Comparison of ENCODE assay signal across 1 cellular context in genomic region chr11:117985953-117986887, GRCh38.
A peak's percentile ranks its signal among the peaks of the same experiment; 100 is the strongest.
TF ChIP-seq lines count a peak whose summit lies in the region.

Gene IL10RA, plus strand, starts transcription at chr11:117986394. Its CDS starts 74 bp downstream, at chr11:117986468.

TF ChIP-seq in K562, 482 proteins besides CTCF, POLR2A, EP300 and RAD21 (continued from another document and continues in another):
- TF ChIP-seq MGA (IDR thresholded peaks at IDR 0.05) (peak; percentile 100), KLF1 (tag; IDR thresholded peaks at IDR 0.05) (no peak), NONO (IDR thresholded peaks at IDR 0.05; ENCODE audit: low read depth in 2 of 2, low read length in 1 of 2) (peak in 1 of 2 experiments; percentile 44; a peak in 2 of 4 replicates), ETV5 (CRISPR knock-in tag; IDR thresholded peaks at IDR 0.05; ENCODE audit: low read depth) (no peak), GATAD2B (IDR thresholded peaks at IDR 0.05; ENCODE audit: borderline replicate concordance) (no peak), MIER1 (IDR thresholded peaks at IDR 0.05; ENCODE audit: low read depth) (no peak), NFATC3 (IDR thresholded peaks at IDR 0.05) (no peak), ASH1L (IDR thresholded peaks at IDR 0.05; ENCODE audit: borderline replicate concordance, low read depth, partially characterized antibody) (peak; percentile 75), POLR2G (IDR thresholded peaks at IDR 0.05; ENCODE audit: low read depth, low read length) (peak; percentile 95), ZBTB8A (IDR thresholded peaks at IDR 0.05; ENCODE audit: partially characterized antibody) (no peak), TRIM24 (IDR thresholded peaks at IDR 0.05) (0 out of 4 replicates have a peak, but pooled peaks of 1 of the 2 experiments have one; percentile 57), HOMEZ (CRISPR knock-in tag; IDR thresholded peaks at IDR 0.05) (no peak), RERE (CRISPR knock-in tag; IDR thresholded peaks at IDR 0.05; ENCODE audit: borderline replicate concordance) (no peak), FIP1L1 (IDR thresholded peaks at IDR 0.05; ENCODE audit: low read depth, low read length, poor library complexity, severe bottlenecking) (peak; percentile 70), ZKSCAN1 (IDR thresholded peaks at IDR 0.05; ENCODE audit: low read depth, low read length) (peak; percentile 6; the same call in 1 of the 2 replicates), ARID3B (CRISPR knock-in tag; IDR thresholded peaks at IDR 0.05; ENCODE audit: borderline replicate concordance) (no peak), CEBPZ (IDR thresholded peaks at IDR 0.05; ENCODE audit: borderline replicate concordance, low read depth, low read length) (no peak)
- TF ChIP-seq, protein P1, sequence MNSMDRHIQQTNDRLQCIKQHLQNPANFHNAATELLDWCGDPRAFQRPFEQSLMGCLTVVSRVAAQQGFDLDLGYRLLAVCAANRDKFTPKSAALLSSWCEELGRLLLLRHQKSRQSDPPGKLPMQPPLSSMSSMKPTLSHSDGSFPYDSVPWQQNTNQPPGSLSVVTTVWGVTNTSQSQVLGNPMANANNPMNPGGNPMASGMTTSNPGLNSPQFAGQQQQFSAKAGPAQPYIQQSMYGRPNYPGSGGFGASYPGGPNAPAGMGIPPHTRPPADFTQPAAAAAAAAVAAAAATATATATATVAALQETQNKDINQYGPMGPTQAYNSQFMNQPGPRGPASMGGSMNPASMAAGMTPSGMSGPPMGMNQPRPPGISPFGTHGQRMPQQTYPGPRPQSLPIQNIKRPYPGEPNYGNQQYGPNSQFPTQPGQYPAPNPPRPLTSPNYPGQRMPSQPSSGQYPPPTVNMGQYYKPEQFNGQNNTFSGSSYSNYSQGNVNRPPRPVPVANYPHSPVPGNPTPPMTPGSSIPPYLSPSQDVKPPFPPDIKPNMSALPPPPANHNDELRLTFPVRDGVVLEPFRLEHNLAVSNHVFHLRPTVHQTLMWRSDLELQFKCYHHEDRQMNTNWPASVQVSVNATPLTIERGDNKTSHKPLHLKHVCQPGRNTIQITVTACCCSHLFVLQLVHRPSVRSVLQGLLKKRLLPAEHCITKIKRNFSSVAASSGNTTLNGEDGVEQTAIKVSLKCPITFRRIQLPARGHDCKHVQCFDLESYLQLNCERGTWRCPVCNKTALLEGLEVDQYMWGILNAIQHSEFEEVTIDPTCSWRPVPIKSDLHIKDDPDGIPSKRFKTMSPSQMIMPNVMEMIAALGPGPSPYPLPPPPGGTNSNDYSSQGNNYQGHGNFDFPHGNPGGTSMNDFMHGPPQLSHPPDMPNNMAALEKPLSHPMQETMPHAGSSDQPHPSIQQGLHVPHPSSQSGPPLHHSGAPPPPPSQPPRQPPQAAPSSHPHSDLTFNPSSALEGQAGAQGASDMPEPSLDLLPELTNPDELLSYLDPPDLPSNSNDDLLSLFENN (IDR thresholded peaks at IDR 0.05; ENCODE audit: low read depth in 2 of 2, low read length in 2 of 2), result 0 out of 4 replicates have a peak, but pooled peaks of 1 of the 2 experiments have one; percentile 14
